Comparison of ENCODE assay signal across 2 cellular contexts in the genomic region with DNA sequence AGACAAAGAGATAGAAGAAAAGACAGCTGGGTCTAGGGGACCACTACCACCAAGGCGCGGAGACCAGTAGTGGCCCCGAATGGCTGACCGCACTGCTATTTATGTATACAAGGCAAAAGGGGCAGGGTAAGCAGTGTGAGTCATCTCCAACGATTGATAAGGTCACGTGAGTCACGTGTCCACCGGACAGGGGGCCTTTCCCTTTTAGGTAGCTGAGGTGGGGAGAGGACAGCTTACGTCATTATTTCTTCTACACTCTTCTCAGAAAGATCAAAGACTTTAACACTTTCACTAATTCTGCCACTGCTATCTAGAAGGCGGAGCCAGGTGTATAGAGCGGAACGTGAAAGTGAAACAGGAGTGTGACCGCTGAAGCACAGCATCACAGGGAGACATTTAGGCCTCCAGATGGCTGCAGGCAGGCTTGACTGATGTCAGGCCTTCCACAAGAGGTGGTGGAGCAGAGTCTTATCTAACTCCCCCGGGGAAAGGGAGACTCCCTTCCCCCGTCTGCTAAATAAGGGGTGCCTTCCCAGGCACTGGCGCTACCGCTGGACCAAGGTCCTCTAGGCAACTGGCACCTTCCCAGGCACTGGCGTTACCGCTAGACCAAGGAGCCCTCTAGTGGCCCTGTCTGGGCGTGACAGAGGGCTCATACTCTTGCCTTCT.
TF ChIP-seq lines count a peak whose summit lies in the region.

No MANE protein-coding gene starts in this region.

TF ChIP-seq in A549, 52 proteins besides CTCF, POLR2A, EP300 and RAD21 (continued from another document):
- no peak for TF ChIP-seq RNF2 (IDR thresholded peaks at IDR 0.05; ENCODE audit: borderline replicate concordance, low read depth)
- peak; percentile 86 for TF ChIP-seq SMC3 (IDR thresholded peaks at IDR 0.05)
- no peak for TF ChIP-seq EHMT2 (IDR thresholded peaks at IDR 0.05; ENCODE audit: low read depth)

TF ChIP-seq in WTC11, 78 proteins besides CTCF, POLR2A, EP300 and RAD21 (continued from another document):
- TF ChIP-seq ERG (CRISPR knock-in tag; IDR thresholded peaks at IDR 0.05) (no peak), ZNF396 (CRISPR knock-in tag; IDR thresholded peaks at IDR 0.05; ENCODE audit: borderline replicate concordance) (no peak), AR (CRISPR knock-in tag; IDR thresholded peaks at IDR 0.05) (no peak), EMX1 (CRISPR knock-in tag; IDR thresholded peaks at IDR 0.05) (no peak), ATF2 (CRISPR knock-in tag; IDR thresholded peaks at IDR 0.05; ENCODE audit: borderline replicate concordance, low read depth) (no peak), TP53 (CRISPR knock-in tag; IDR thresholded peaks at IDR 0.05) (no peak)
